In the genomic region with DNA sequence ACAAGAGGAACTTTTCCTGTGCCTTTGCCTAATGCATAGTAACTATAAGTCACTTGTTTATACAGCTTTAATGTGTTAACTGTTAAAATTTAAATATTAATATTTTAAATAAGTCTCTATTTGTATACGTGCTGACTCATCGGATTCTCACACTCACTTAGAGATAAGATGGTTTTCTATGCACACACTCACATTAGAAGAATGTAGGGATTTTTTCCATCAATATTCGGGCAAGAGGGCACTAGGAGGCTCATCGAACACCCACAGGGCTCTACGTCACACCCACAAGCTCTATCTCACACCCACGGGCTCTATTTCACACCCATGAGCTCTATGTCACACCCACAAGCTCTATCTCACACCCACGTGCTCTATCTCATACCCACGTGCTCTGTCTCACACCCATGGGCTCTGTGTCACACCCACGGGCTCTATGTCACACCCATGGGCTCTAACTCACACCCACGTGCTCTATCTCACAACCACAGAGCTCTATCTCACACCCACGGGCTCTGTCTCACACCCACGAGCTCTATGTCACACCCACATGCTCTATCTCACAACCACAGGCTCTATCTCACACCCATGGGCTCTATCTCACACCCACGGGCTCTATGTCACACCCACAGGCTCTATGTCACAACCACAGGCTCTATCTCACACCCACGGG, we compare ENCODE assay signal across 10 cellular contexts.
DNase-seq lines count a peak whose midpoint lies in the region; ATAC-seq and TF ChIP-seq lines count a peak whose summit lies in the region.
"Had no signal": no experiment of that assay in that cellular context is flagged by ENCODE, and none has a peak within 500 bp of the region (broad histone marks: within the 10 kb centered on the region; RNA-seq: fewer than 3 reads in every experiment).

No MANE protein-coding gene starts in this region.

- H3K36me3 Mint-ChIP-seq in brain = peaks cover 13% of the 10 kb centered on the region
- H3K36me3 Mint-ChIP-seq in stimulated activated effector memory CD8-positive, alpha-beta T cell treated with anti-CD3 and anti-CD28 coated beads, Interleukin-12 subunit alpha, Interleukin-12 subunit beta, amount 100 ng/mL, for 72 hours = peaks cover 6% of the 10 kb centered on the region

- H3K4me1 Mint-ChIP-seq in brain = peaks cover 54% of the 10 kb centered on the region
- H3K4me1 Mint-ChIP-seq in stimulated activated effector memory CD8-positive, alpha-beta T cell treated with anti-CD3 and anti-CD28 coated beads, Interleukin-12 subunit alpha, Interleukin-12 subunit beta, amount 100 ng/mL, for 72 hours = peaks cover 4% of the 10 kb centered on the region

- no peak for TF ChIP-seq CTCF in brain (conservative IDR thresholded peaks at IDR 0.05)

- peak; percentile 85 for DNase-seq in HCEC 1CT
- peak; percentile 22 for DNase-seq in islet precursor cell
- DNase-seq in stimulated activated effector memory CD8-positive, alpha-beta T cell treated with anti-CD3 and anti-CD28 coated beads, Interleukin-12 subunit alpha, Interleukin-12 subunit beta, amount 100 ng/mL, for 72 hours (ENCODE audit: low spot score in 2 of 2) = no peak
- DNase-seq in activated CD4-positive, alpha-beta T cell treated with anti-CD3 and anti-CD28 coated beads, Interleukin-2, amount 50 U/mL, for 48 hours = no peak
- no peak for DNase-seq in NCI-H82 treated with DMSO at 0.1 percent for 48 hours (lab: John Stamatoyannopoulos, UW; ENCODE audit: unreplicated experiment)
- DNase-seq in cerebellum (ENCODE audit: low spot score) = no peak
- DNase-seq: activated T-cell treated with anti-CD3 and anti-CD28 coated beads, Interleukin-2, amount 50 U/mL, for 1 hour; caudate nucleus had no signal

- no peaks in the 10 kb centered on the region for H3K27me3 Mint-ChIP-seq in brain

- H3K9me3 Mint-ChIP-seq in brain = peaks cover 3 to 7% (median 6%) of the 10 kb centered on the region in 5 experiments
- H3K9me3 Mint-ChIP-seq in stimulated activated effector memory CD8-positive, alpha-beta T cell treated with anti-CD3 and anti-CD28 coated beads, Interleukin-12 subunit alpha, Interleukin-12 subunit beta, amount 100 ng/mL, for 72 hours = peaks cover 17% of the 10 kb centered on the region

- H3K4me3 Mint-ChIP-seq in brain = peak overlapping the region in 1 of 5 experiments; percentile 6
- H3K4me3 Mint-ChIP-seq in stimulated activated effector memory CD8-positive, alpha-beta T cell treated with anti-CD3 and anti-CD28 coated beads, Interleukin-12 subunit alpha, Interleukin-12 subunit beta, amount 100 ng/mL, for 72 hours = no peak overlapping the region

- H3K27ac Mint-ChIP-seq in brain = peak overlapping the region in 3 of 5 experiments; percentile 4 to 71 (median 52)
- peak overlapping the region; percentile 38 for H3K27ac Mint-ChIP-seq in stimulated activated effector memory CD8-positive, alpha-beta T cell treated with anti-CD3 and anti-CD28 coated beads, Interleukin-12 subunit alpha, Interleukin-12 subunit beta, amount 100 ng/mL, for 72 hours

- no peak for ATAC-seq in stimulated activated effector memory CD8-positive, alpha-beta T cell treated with anti-CD3 and anti-CD28 coated beads, Interleukin-12 subunit alpha, Interleukin-12 subunit beta, amount 100 ng/mL, for 72 hours
- ATAC-seq in GM21381 (IDR thresholded peaks at IDR 0.05; ENCODE audit: unreplicated experiment) = no peak

Comparison
In these comparisons a context has a peak if more than half of its experiments do, and no peak if none do; other contexts are left out.
1. DNase-seq: peak in HCEC 1CT (single experiment) and islet precursor cell (single experiment); none in stimulated activated effector memory CD8-positive, alpha-beta T cell treated with anti-CD3 and anti-CD28 coated beads, Interleukin-12 subunit alpha, Interleukin-12 subunit beta, amount 100 ng/mL, for 72 hours (0 of 2), activated CD4-positive, alpha-beta T cell treated with anti-CD3 and anti-CD28 coated beads, Interleukin-2, amount 50 U/mL, for 48 hours (0 of 2), NCI-H82 treated with DMSO at 0.1 percent for 48 hours (single experiment) and cerebellum (single experiment).